12 cellular contexts compared by ENCODE assay signal in the genomic region with DNA sequence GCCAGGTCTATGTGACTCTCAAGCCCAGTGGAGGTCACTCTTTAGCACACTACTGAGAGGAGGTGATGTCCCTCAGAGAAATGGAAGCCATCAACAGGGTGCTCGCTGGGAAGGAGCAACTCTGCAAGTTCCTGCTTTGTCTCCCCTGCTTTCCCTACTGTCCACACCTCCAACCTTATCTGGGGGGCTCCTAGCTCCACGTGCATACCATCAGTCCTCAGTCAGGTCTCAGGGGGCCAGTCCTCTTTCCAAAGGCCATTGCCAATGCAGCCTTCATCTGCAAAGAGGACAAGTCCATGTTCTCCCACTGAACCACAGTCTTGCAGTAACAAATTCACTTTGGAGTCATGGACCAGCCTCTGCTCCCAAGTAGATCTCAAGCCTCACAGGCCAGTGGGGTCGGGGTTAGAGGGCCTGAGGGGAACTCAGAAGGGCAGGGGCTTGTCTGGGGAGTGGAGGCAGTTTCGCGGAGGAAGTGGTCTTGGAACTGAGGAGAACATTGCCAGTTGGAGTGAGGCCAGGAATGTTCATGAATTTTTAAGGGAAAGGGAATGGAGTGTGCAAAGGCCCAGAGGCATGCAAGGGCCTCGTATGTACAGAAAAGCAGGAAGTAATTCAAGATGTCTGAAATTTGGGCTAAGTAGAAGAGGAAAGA. TPM values are rescaled to one million over a fixed set of nuclear protein-coding genes. Genes with fewer than 3 reads are reported as not detected.
DNase-seq lines count a peak whose midpoint lies in the region; ATAC-seq and TF ChIP-seq lines count a peak whose summit lies in the region.
"Had no signal": no experiment of that assay in that cellular context is flagged by ENCODE, and none has a peak within 500 bp of the region (broad histone marks: within the 10 kb centered on the region; RNA-seq: fewer than 3 reads in every experiment).

No MANE protein-coding gene starts in this region.

- H3K27me3 Mint-ChIP-seq in GM23338 (ENCODE audit: insufficient read depth, low read depth, poor library complexity) = peaks cover 9% of the 10 kb centered on the region
- H3K27me3 Mint-ChIP-seq in activated T-helper 17 cell treated with anti-CD3 and anti-CD28 coated beads, Interleukin-2, amount 50 U/mL, for 72 hours = no peaks in the 10 kb centered on the region
- peaks cover 0 to 47% (median 7%) of the 10 kb centered on the region in 5 donors for H3K27me3 Mint-ChIP-seq in naive thymus-derived CD4-positive, alpha-beta T cell

- no peak overlapping the region; the same call in 2 of the 3 replicates for H3K4me3 Mint-ChIP-seq in GM23338
- H3K4me3 Mint-ChIP-seq in activated T-helper 17 cell treated with anti-CD3 and anti-CD28 coated beads, Interleukin-2, amount 50 U/mL, for 72 hours = peak overlapping the region; percentile 28
- H3K4me3 Mint-ChIP-seq in naive thymus-derived CD4-positive, alpha-beta T cell = no peak overlapping the region

- H3K9ac ChIP-seq in skeletal muscle tissue (ENCODE audit: low read depth in 1 of 3, low read length in 3 of 3) = no peak overlapping the region

- H3K27ac ChIP-seq in GM23338 (ENCODE audit: low read depth) (peak overlapping the region; percentile 91), layer of hippocampus (ENCODE audit: low read depth, low read length) (peak overlapping the region; percentile 69), skeletal muscle tissue (ENCODE audit: low read depth, low read length) (peak overlapping the region; percentile 44)
- H3K27ac ChIP-seq in naive thymus-derived CD4-positive, alpha-beta T cell (ENCODE audit: low read depth, low read length) = no peak overlapping the region
- H3K27ac ChIP-seq: C4-2B had no signal

- H3K36me3 ChIP-seq in GM23338 (ENCODE audit: insufficient read depth) (no peaks in the 10 kb centered on the region), skeletal muscle tissue (ENCODE audit: control insufficient read depth in 3 of 3, insufficient read depth in 3 of 3, low read length in 3 of 3) (no peaks in the 10 kb centered on the region)
- no peaks in the 10 kb centered on the region for H3K36me3 ChIP-seq in naive thymus-derived CD4-positive, alpha-beta T cell (ENCODE audit: control insufficient read depth in 2 of 3, insufficient read depth in 3 of 3, low read length in 3 of 3)

- no peaks in the 10 kb centered on the region; the same call in 2 of the 3 replicates for H3K9me3 Mint-ChIP-seq in GM23338
- H3K9me3 Mint-ChIP-seq in activated T-helper 17 cell treated with anti-CD3 and anti-CD28 coated beads, Interleukin-2, amount 50 U/mL, for 72 hours = no peaks in the 10 kb centered on the region
- peaks cover 0 to 1% (median 0%) of the 10 kb centered on the region in 11 donors for H3K9me3 Mint-ChIP-seq in naive thymus-derived CD4-positive, alpha-beta T cell
- H3K9me3 Mint-ChIP-seq: activated naive CD4-positive, alpha-beta T cell treated with anti-CD3 and anti-CD28 coated beads, Interleukin-2, amount 50 U/mL, for 72 hours had no signal

- H3K36me3 Mint-ChIP-seq in GM23338 (ENCODE audit: low read depth) = peaks cover 4% of the 10 kb centered on the region; the same call in 1 of the 3 replicates
- H3K36me3 Mint-ChIP-seq in activated T-helper 17 cell treated with anti-CD3 and anti-CD28 coated beads, Interleukin-2, amount 50 U/mL, for 72 hours (ENCODE audit: low read depth) = no peaks in the 10 kb centered on the region
- peaks cover 0 to 7% (median 0%) of the 10 kb centered on the region in 5 donors for H3K36me3 Mint-ChIP-seq in naive thymus-derived CD4-positive, alpha-beta T cell
- H3K36me3 Mint-ChIP-seq: activated naive CD4-positive, alpha-beta T cell treated with anti-CD3 and anti-CD28 coated beads, Interleukin-2, amount 50 U/mL, for 72 hours had no signal

- intact Hi-C loops in naive thymus-derived CD4-positive, alpha-beta T cell (cut with micrococcal nuclease) = loop anchor here (10.0 kb wide), 2 partner anchors 48 to 152 kb away; a partner anchor contains a TSS

- no peaks in the 10 kb centered on the region for H4K20me1 ChIP-seq in GM23338 (replicated peaks; ENCODE audit: insufficient read depth)

- H3K9me2 ChIP-seq in GM23338 (ENCODE audit: insufficient read depth) = no peaks in the 10 kb centered on the region

- TF ChIP-seq CTCF in GM23338 (conservative IDR thresholded peaks at IDR 0.05; ENCODE audit: low read depth in 2 of 2) = no peak

- ATAC-seq in GM23338 (no peak), HG02973 (IDR thresholded peaks at IDR 0.05; ENCODE audit: unreplicated experiment) (no peak), HG03432 (IDR thresholded peaks at IDR 0.05; ENCODE audit: unreplicated experiment) (no peak)
- ATAC-seq in activated T-helper 17 cell treated with anti-CD3 and anti-CD28 coated beads, Interleukin-2, amount 50 U/mL, for 72 hours (replicated peaks) = no peak
- no peak for ATAC-seq in naive thymus-derived CD4-positive, alpha-beta T cell
- ATAC-seq: activated naive CD4-positive, alpha-beta T cell treated with anti-CD3 and anti-CD28 coated beads, Interleukin-2, amount 50 U/mL, for 72 hours; PC-3 had no signal

- peak overlapping the region; percentile 92 for H3K27ac Mint-ChIP-seq in GM23338
- no peak overlapping the region for H3K27ac Mint-ChIP-seq in activated T-helper 17 cell treated with anti-CD3 and anti-CD28 coated beads, Interleukin-2, amount 50 U/mL, for 72 hours
- no peak overlapping the region for H3K27ac Mint-ChIP-seq in naive thymus-derived CD4-positive, alpha-beta T cell
- H3K27ac Mint-ChIP-seq: activated naive CD4-positive, alpha-beta T cell treated with anti-CD3 and anti-CD28 coated beads, Interleukin-2, amount 50 U/mL, for 72 hours had no signal

- H3K4me1 Mint-ChIP-seq in GM23338 = peaks cover 38% of the 10 kb centered on the region
- H3K4me1 Mint-ChIP-seq in activated T-helper 17 cell treated with anti-CD3 and anti-CD28 coated beads, Interleukin-2, amount 50 U/mL, for 72 hours = peaks cover 22% of the 10 kb centered on the region
- peaks cover 0 to 46% (median 12%) of the 10 kb centered on the region in 7 donors for H3K4me1 Mint-ChIP-seq in naive thymus-derived CD4-positive, alpha-beta T cell

- no peaks in the 10 kb centered on the region for H3K9me3 ChIP-seq in skeletal muscle tissue (ENCODE audit: control insufficient read depth in 3 of 3, low read length in 3 of 3)
- no peaks in the 10 kb centered on the region for H3K9me3 ChIP-seq in naive thymus-derived CD4-positive, alpha-beta T cell (ENCODE audit: control insufficient read depth in 2 of 3, low read length in 3 of 3)

- H3K4me3 ChIP-seq in GM23338 = no peak overlapping the region
- H3K4me3 ChIP-seq in skeletal muscle tissue (ENCODE audit: low read length in 3 of 3) = no peak overlapping the region
- no peak overlapping the region for H3K4me3 ChIP-seq in naive thymus-derived CD4-positive, alpha-beta T cell (ENCODE audit: low read length)

- POLR2A ChIA-PET in naive thymus-derived CD4-positive, alpha-beta T cell (lab: Charles Lee) = no interaction called here

- H3F3A ChIP-seq in GM23338 (replicated peaks; ENCODE audit: low read depth) = no peaks in the 10 kb centered on the region

- CTCF ChIA-PET in naive thymus-derived CD4-positive, alpha-beta T cell (lab: Charles Lee) = interaction anchor here (0.5 to 1.4 kb wide), 3 partner anchors 105 to 444 kb away, joined by 3 to 4 read pairs (median 3); no protein-coding TSS in a partner anchor

- peaks cover 6% of the 10 kb centered on the region for H3K4me1 ChIP-seq in GM23338 (ENCODE audit: insufficient read depth)
- H3K4me1 ChIP-seq in skeletal muscle tissue (ENCODE audit: control insufficient read depth in 3 of 3, insufficient read depth in 3 of 3, low read length in 3 of 3) = peaks cover 36 to 39% (median 38%) of the 10 kb centered on the region in 3 donors
- peaks cover 0 to 55% of the 10 kb centered on the region in 2 donors for H3K4me1 ChIP-seq in naive thymus-derived CD4-positive, alpha-beta T cell (ENCODE audit: control insufficient read depth in 2 of 2, insufficient read depth in 2 of 2, low read length in 2 of 2)

- no peak overlapping the region for H3K4me2 ChIP-seq in GM23338

- no peaks in the 10 kb centered on the region for H3K27me3 ChIP-seq in GM23338 (ENCODE audit: insufficient read depth)
- no peaks in the 10 kb centered on the region for H3K27me3 ChIP-seq in layer of hippocampus (ENCODE audit: control insufficient read depth, insufficient read depth, low read length)
- peaks cover 0 to 9% (median 0%) of the 10 kb centered on the region in 3 donors for H3K27me3 ChIP-seq in skeletal muscle tissue (ENCODE audit: control insufficient read depth in 3 of 3, insufficient read depth in 3 of 3, low read length in 3 of 3)
- H3K27me3 ChIP-seq in naive thymus-derived CD4-positive, alpha-beta T cell (ENCODE audit: control insufficient read depth in 2 of 2, insufficient read depth in 2 of 2, low read length in 2 of 2) = no peaks in the 10 kb centered on the region

- no peak overlapping the region for H2AFZ ChIP-seq in GM23338

- H3K79me2 ChIP-seq in GM23338 (replicated peaks; ENCODE audit: insufficient read depth) = no peaks in the 10 kb centered on the region

- no peak for DNase-seq in GM23338 (ENCODE audit: low spot score)
- DNase-seq in naive thymus-derived CD4-positive, alpha-beta T cell = no peak
- DNase-seq in central memory CD4-positive, alpha-beta T cell = no peak
- DNase-seq: activated CD8-positive, alpha-beta memory T cell treated with anti-CD3 and anti-CD28 coated beads, Interleukin-2, amount 50 U/mL, for 4 hours; PC-3 had no signal

RNA-seq across cellular contexts. Expression of a gene that starts 9.0 kb away (rescaled TPM):
- total RNA-seq in GM23338 (2014; rRNA removed; shearing (Covaris generic)) = 0.35 and 0.94 TPM in 2 replicates
- 0.31 and 0.52 TPM in 2 replicates for polyA plus RNA-seq in GM23338 (2016; fragmentation: Nextera tagmentation; extraction: Ambion mirVana)
- total RNA-seq in activated T-helper 17 cell treated with anti-CD3 and anti-CD28 coated beads, Interleukin-2, amount 50 U/mL, for 72 hours = 1 to 10 TPM in 1 of 2 donors, under 1 TPM in 1; 0.45 to 1.0 TPM
- 3.1 TPM for total RNA-seq in skeletal muscle tissue
- 1 to 10 TPM in 1 of 5 experiments, under 1 TPM in 4; 0.08 to 2.1 (median 0.19) TPM for total RNA-seq in naive thymus-derived CD4-positive, alpha-beta T cell
- polyA plus RNA-seq in naive thymus-derived CD4-positive, alpha-beta T cell = not detected

RNA-seq across cellular contexts. Expression of a gene that starts 58.8 kb away (rescaled TPM):
- total RNA-seq in GM23338 (2014; rRNA removed; shearing (Covaris generic)) = 3.5 and 7.2 TPM in 2 replicates
- polyA plus RNA-seq in GM23338 (2016; fragmentation: Nextera tagmentation; extraction: Ambion mirVana) = 72.5 and 80.6 TPM in 2 replicates
- 1 to 10 TPM; 4.4 to 4.5 TPM for total RNA-seq in activated T-helper 17 cell treated with anti-CD3 and anti-CD28 coated beads, Interleukin-2, amount 50 U/mL, for 72 hours
- total RNA-seq in skeletal muscle tissue = 13.0 TPM
- total RNA-seq in naive thymus-derived CD4-positive, alpha-beta T cell = 10 to 100 TPM in 2 of 5 experiments, 1 to 10 TPM in 3; 2.0 to 13.6 (median 9.5) TPM
- 10 to 100 TPM; 16.6 to 30.9 TPM for polyA plus RNA-seq in naive thymus-derived CD4-positive, alpha-beta T cell
